ENCODE assay signal across 9 cellular contexts in genomic region chr20:45406260-45407066, GRCh38. TPM values are rescaled to one million over a fixed set of nuclear protein-coding genes. Genes with fewer than 3 reads are reported as not detected.
DNase-seq lines count a peak whose midpoint lies in the region; ATAC-seq and TF ChIP-seq lines count a peak whose summit lies in the region.
"Had no signal": no experiment of that assay in that cellular context is flagged by ENCODE, and none has a peak within 500 bp of the region (broad histone marks: within the 10 kb centered on the region; RNA-seq: fewer than 3 reads in every experiment).

No MANE protein-coding gene starts in this region.

- no peaks in the 10 kb centered on the region for H3K36me3 Mint-ChIP-seq in activated T-helper 2 cell treated with anti-CD3 and anti-CD28 coated beads, Interferon-gamma antibody, Interleukin-2, Interleukin-4, amounts not matched to agents 10 μg/mL and 5 μg/mL and 100 μg/mL, durations not matched to agents 14 hours and 24 hours and 36 hours (ENCODE audit: low read depth)
- no peaks in the 10 kb centered on the region for H3K36me3 Mint-ChIP-seq in natural killer cell

- H3K36me3 ChIP-seq in OCI-LY3 (replicated peaks; ENCODE audit: low read depth, low read length) (peaks cover 8% of the 10 kb centered on the region), testis (ENCODE audit: low read depth, missing control alignments) (no peaks in the 10 kb centered on the region)

- H3K27ac ChIP-seq in OCI-LY3 (ENCODE audit: low read length) (no peak overlapping the region), testis (peak overlapping the region; percentile 84 to 89)

- peaks cover 27% of the 10 kb centered on the region; the same call in 1 of the 2 replicates for H3K27me3 ChIP-seq in OCI-LY3 (ENCODE audit: low read depth, low read length)
- H3K27me3 ChIP-seq in testis: no peaks in the 10 kb centered on the region

- H3K4me1 ChIP-seq in OCI-LY3 (ENCODE audit: low read length): peaks cover 5% of the 10 kb centered on the region; the same call in 1 of the 2 replicates
- H3K4me1 ChIP-seq in testis: peaks cover 7% of the 10 kb centered on the region

- TF ChIP-seq CTCF in OCI-LY3 (IDR thresholded peaks at IDR 0.05; ENCODE audit: low read depth, low read length) (peak; percentile 31), fibroblast of villous mesenchyme (IDR thresholded peaks at IDR 0.05; ENCODE audit: insufficient read depth, low read depth, low read length) (no peak), natural killer cell (IDR thresholded peaks at IDR 0.05) (no peak), testis (IDR thresholded peaks at IDR 0.05) (no peak)

- H3K4me3 Mint-ChIP-seq in activated T-helper 2 cell treated with anti-CD3 and anti-CD28 coated beads, Interferon-gamma antibody, Interleukin-2, Interleukin-4, amounts not matched to agents 10 μg/mL and 5 μg/mL and 100 μg/mL, durations not matched to agents 14 hours and 24 hours and 36 hours (ENCODE audit: low read depth): peak overlapping the region; percentile 77
- peak overlapping the region; percentile 84 for H3K4me3 Mint-ChIP-seq in natural killer cell

- H3K4me3 ChIP-seq in OCI-LY3 (ENCODE audit: low read length): peak overlapping the region; percentile 86
- peak overlapping the region; percentile 78 for H3K4me3 ChIP-seq in fibroblast of villous mesenchyme (ENCODE audit: low read depth, low read length)
- H3K4me3 ChIP-seq in testis: peak overlapping the region; percentile 67 to 70

- H3K27me3 Mint-ChIP-seq in activated T-helper 2 cell treated with anti-CD3 and anti-CD28 coated beads, Interferon-gamma antibody, Interleukin-2, Interleukin-4, amounts not matched to agents 10 μg/mL and 5 μg/mL and 100 μg/mL, durations not matched to agents 14 hours and 24 hours and 36 hours (ENCODE audit: low read depth): peaks cover 13% of the 10 kb centered on the region
- H3K27me3 Mint-ChIP-seq in natural killer cell (ENCODE audit: low read depth in 2 of 2): peaks cover 0 to 3% of the 10 kb centered on the region in 2 donors

- intact Hi-C loops in activated T-helper 2 cell treated with anti-CD3 and anti-CD28 coated beads, Interferon-gamma antibody, Interleukin-2, Interleukin-4, amounts not matched to agents 10 μg/mL and 5 μg/mL and 100 μg/mL, durations not matched to agents 14 hours and 24 hours and 36 hours (cut with micrococcal nuclease): no loop called here
- intact Hi-C loops in natural killer cell (cut with micrococcal nuclease): no loop called here
- intact Hi-C loops in testis (cut with DNase I; ENCODE audit: low total_unique reads): no loop called here

- TF ChIP-seq POLR2A in testis (IDR thresholded peaks at IDR 0.05): no peak

- peaks cover 6% of the 10 kb centered on the region; the same call in 1 of the 2 replicates for H3K9me3 ChIP-seq in OCI-LY3 (ENCODE audit: insufficient read depth, low read length)
- H3K9me3 ChIP-seq in testis: no peaks in the 10 kb centered on the region

- peak overlapping the region; percentile 86 for H3K4me2 ChIP-seq in OCI-LY3 (ENCODE audit: low read length)

- 0 to 1% methylated on average over 9 to 66 of the region's 87 CpGs for WGBS in testis, 2 donors

- peaks cover 16% of the 10 kb centered on the region for H3K4me1 Mint-ChIP-seq in activated T-helper 2 cell treated with anti-CD3 and anti-CD28 coated beads, Interferon-gamma antibody, Interleukin-2, Interleukin-4, amounts not matched to agents 10 μg/mL and 5 μg/mL and 100 μg/mL, durations not matched to agents 14 hours and 24 hours and 36 hours (ENCODE audit: low read depth)
- H3K4me1 Mint-ChIP-seq in natural killer cell: peaks cover 7 to 32% of the 10 kb centered on the region in 2 donors

- H2AFZ ChIP-seq in OCI-LY3 (ENCODE audit: low read depth, low read length): peak overlapping the region; percentile 95

- DNase-seq in NCI-H1417 (lab: John Stamatoyannopoulos, UW): peak in 2 of 3 experiments; percentile 71 to 76
- DNase-seq in NCI-H1417 treated with DMSO at 0.1 percent for 48 hours (lab: John Stamatoyannopoulos, UW): no peak
- DNase-seq in activated T-helper 2 cell treated with anti-CD3 and anti-CD28 coated beads, Interferon-gamma antibody, Interleukin-2, Interleukin-4, amounts not matched to agents 10 μg/mL and 5 μg/mL and 100 μg/mL, durations not matched to agents 14 hours and 24 hours and 36 hours (ENCODE audit: low spot score): no peak
- DNase-seq in fibroblast of villous mesenchyme (ENCODE audit: low read depth): peak; percentile 58
- DNase-seq in natural killer cell: no peak
- DNase-seq in testis: peak; percentile 54

- H3K9me3 Mint-ChIP-seq in activated T-helper 2 cell treated with anti-CD3 and anti-CD28 coated beads, Interferon-gamma antibody, Interleukin-2, Interleukin-4, amounts not matched to agents 10 μg/mL and 5 μg/mL and 100 μg/mL, durations not matched to agents 14 hours and 24 hours and 36 hours: peaks cover 13% of the 10 kb centered on the region
- no peaks in the 10 kb centered on the region for H3K9me3 Mint-ChIP-seq in natural killer cell

- H4K20me1 ChIP-seq in OCI-LY3 (ENCODE audit: insufficient read depth, low read length): no peaks in the 10 kb centered on the region

- H3K9ac ChIP-seq in OCI-LY3 (ENCODE audit: low read length): peak overlapping the region; percentile 67

- H3K79me2 ChIP-seq in OCI-LY3 (ENCODE audit: low read length): no peaks in the 10 kb centered on the region

- ATAC-seq in natural killer cell (peak; percentile 22 to 65 (median 60)), HG02840 (IDR thresholded peaks at IDR 0.05; ENCODE audit: low FRiP score, unreplicated experiment) (no peak)

- no peak overlapping the region for H3K27ac Mint-ChIP-seq in activated T-helper 2 cell treated with anti-CD3 and anti-CD28 coated beads, Interferon-gamma antibody, Interleukin-2, Interleukin-4, amounts not matched to agents 10 μg/mL and 5 μg/mL and 100 μg/mL, durations not matched to agents 14 hours and 24 hours and 36 hours
- H3K27ac Mint-ChIP-seq in natural killer cell: peak overlapping the region; percentile 63 to 86

RNA-seq across cellular contexts. Expression of gene DBNDD2, which starts 1.6 kb away (rescaled TPM):
- 12.3 and 12.8 TPM in 2 replicates for total RNA-seq in activated T-helper 2 cell treated with anti-CD3 and anti-CD28 coated beads, Interferon-gamma antibody, Interleukin-2, Interleukin-4, amounts not matched to agents 10 μg/mL and 5 μg/mL and 100 μg/mL, durations not matched to agents 14 hours and 24 hours and 36 hours
- 9.9 and 11.3 TPM in 2 replicates for total RNA-seq in fibroblast of villous mesenchyme
- 10 to 100 TPM; 13.0 to 14.7 (median 13.3) TPM for total RNA-seq in natural killer cell
- 10 to 100 TPM in 1 of 2 donors, 1 to 10 TPM in 1; 7.9 to 10.0 TPM for total RNA-seq in testis
- polyA plus RNA-seq in testis (ENCODE audit: insufficient read depth, low read depth, low replicate concordance): 39.3 TPM

RNA-seq across cellular contexts. Expression of gene PIGT, which starts 9.5 kb away (rescaled TPM):
- total RNA-seq in activated T-helper 2 cell treated with anti-CD3 and anti-CD28 coated beads, Interferon-gamma antibody, Interleukin-2, Interleukin-4, amounts not matched to agents 10 μg/mL and 5 μg/mL and 100 μg/mL, durations not matched to agents 14 hours and 24 hours and 36 hours: 72.5 and 72.7 TPM in 2 replicates
- total RNA-seq in fibroblast of villous mesenchyme: 27.7 and 28.1 TPM in 2 replicates
- total RNA-seq in natural killer cell: 100 to 1,000 TPM; 173 to 190 (median 187) TPM
- total RNA-seq in testis: 100 to 1,000 TPM; 115 to 140 TPM
- polyA plus RNA-seq in testis (ENCODE audit: insufficient read depth, low read depth, low replicate concordance): 137 TPM

RNA-seq across cellular contexts. Expression of gene TP53TG5, which starts 28.3 kb away (rescaled TPM):
- not detected in 2 replicates for total RNA-seq in activated T-helper 2 cell treated with anti-CD3 and anti-CD28 coated beads, Interferon-gamma antibody, Interleukin-2, Interleukin-4, amounts not matched to agents 10 μg/mL and 5 μg/mL and 100 μg/mL, durations not matched to agents 14 hours and 24 hours and 36 hours
- not detected in 2 replicates for total RNA-seq in fibroblast of villous mesenchyme
- total RNA-seq in natural killer cell: under 1 TPM in 1 of 3 donors, not detected in 2; 0.14 TPM
- 10 to 100 TPM in 1 of 2 donors, 1 to 10 TPM in 1; 6.4 to 12.3 TPM for total RNA-seq in testis
- polyA plus RNA-seq in testis (ENCODE audit: insufficient read depth, low read depth, low replicate concordance): 28.2 TPM
- total RNA-seq: dermis microvascular lymphatic vessel endothelial cell had no signal

RNA-seq across cellular contexts. Expression of gene SYS1, which starts 43.5 kb away (rescaled TPM):
- total RNA-seq in activated T-helper 2 cell treated with anti-CD3 and anti-CD28 coated beads, Interferon-gamma antibody, Interleukin-2, Interleukin-4, amounts not matched to agents 10 μg/mL and 5 μg/mL and 100 μg/mL, durations not matched to agents 14 hours and 24 hours and 36 hours: 16.8 and 20.1 TPM in 2 replicates
- total RNA-seq in fibroblast of villous mesenchyme (19.0 and 25.9 TPM in 2 replicates), natural killer cell (10 to 100 TPM; 73.8 to 77.4 (median 74.0) TPM), testis (10 to 100 TPM; 33.1 to 34.6 TPM)
- polyA plus RNA-seq in testis (ENCODE audit: insufficient read depth, low read depth, low replicate concordance): 20.0 TPM

RNA-seq across cellular contexts. Expression of gene SDC4, which starts 58.2 kb away (rescaled TPM):
- 133 and 136 TPM in 2 replicates for total RNA-seq in activated T-helper 2 cell treated with anti-CD3 and anti-CD28 coated beads, Interferon-gamma antibody, Interleukin-2, Interleukin-4, amounts not matched to agents 10 μg/mL and 5 μg/mL and 100 μg/mL, durations not matched to agents 14 hours and 24 hours and 36 hours
- total RNA-seq in fibroblast of villous mesenchyme (129 and 178 TPM in 2 replicates), natural killer cell (1 to 10 TPM in 2 of 3 donors, under 1 TPM in 1; 0.45 to 1.8 (median 1.5) TPM), testis (100 to 1,000 TPM; 191 to 234 TPM)
- polyA plus RNA-seq in testis (ENCODE audit: insufficient read depth, low read depth, low replicate concordance): 124 TPM

Comparison
In these comparisons a context has a peak if more than half of its experiments do, and no peak if none do; other contexts are left out.
1. DNase-seq: peak in NCI-H1417 (2 of 3), fibroblast of villous mesenchyme (single experiment) and testis (single experiment); none in NCI-H1417 treated with DMSO at 0.1 percent for 48 hours (single experiment), activated T-helper 2 cell treated with anti-CD3 and anti-CD28 coated beads, Interferon-gamma antibody, Interleukin-2, Interleukin-4, amounts not matched to agents 10 μg/mL and 5 μg/mL and 100 μg/mL, durations not matched to agents 14 hours and 24 hours and 36 hours (single experiment) and natural killer cell (single experiment).
2. Peak in every context shown above with its lines, with median percentiles within 50 percentile points of each other: H3K4me3 ChIP-seq.